ENCODE assay signal across 9 cellular contexts in the genomic region with DNA sequence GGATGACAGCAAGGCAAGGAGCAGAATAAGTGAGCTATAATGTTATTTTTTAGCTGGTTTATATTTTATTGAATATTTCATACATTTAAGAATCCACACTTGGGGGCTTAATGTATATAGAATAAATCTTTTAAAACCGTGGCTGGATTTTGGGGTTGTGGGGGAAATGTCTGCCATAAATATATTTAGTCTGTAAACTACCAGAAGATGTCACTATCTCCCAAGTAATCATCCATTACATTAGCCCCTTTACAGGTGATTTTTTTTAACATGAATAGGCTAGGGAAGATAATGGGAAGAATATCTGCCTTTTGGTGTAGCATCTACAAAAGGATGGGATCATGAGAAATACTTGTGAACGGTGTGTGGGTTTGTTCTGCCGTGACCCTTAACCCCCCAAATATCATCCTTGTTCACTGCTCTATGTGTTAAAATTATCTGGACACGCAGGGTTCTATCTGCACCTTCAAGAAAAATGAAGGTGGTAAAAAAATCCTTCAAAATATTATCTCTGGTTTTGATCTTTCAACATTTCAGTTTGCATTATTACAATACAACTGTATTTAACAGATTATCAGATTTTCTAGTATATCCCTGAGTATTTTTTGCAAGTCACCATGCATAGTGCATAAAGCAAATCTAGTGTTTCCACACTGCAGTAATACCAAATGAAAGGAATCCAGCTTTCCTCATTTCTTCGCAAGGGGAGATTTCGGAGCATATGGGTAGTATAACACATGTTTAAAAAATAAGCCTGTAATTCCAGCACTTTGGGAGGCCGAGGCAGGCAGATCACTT. TPM values are rescaled to one million over a fixed set of nuclear protein-coding genes. Genes with fewer than 3 reads are reported as not detected.
A peak's percentile ranks its signal among the peaks of the same experiment; 100 is the strongest.
DNase-seq lines count a peak whose midpoint lies in the region; ATAC-seq and TF ChIP-seq lines count a peak whose summit lies in the region.
"Had no signal": no experiment of that assay in that cellular context is flagged by ENCODE, and none has a peak within 500 bp of the region (broad histone marks: within the 10 kb centered on the region; RNA-seq: fewer than 3 reads in every experiment).

No MANE protein-coding gene starts in this region.

- no peaks in the 10 kb centered on the region for H3K36me3 ChIP-seq in Karpas-422 (ENCODE audit: insufficient read depth, low read length)

- 0 out of 2 replicates have a peak, but pooled peaks cover 4% of the 10 kb centered on the region for H4K20me1 ChIP-seq in Karpas-422 (ENCODE audit: insufficient read depth, low read depth, low read length)

- H3K4me1 ChIP-seq in Karpas-422 (ENCODE audit: low read length), result no peaks in the 10 kb centered on the region

- no peak overlapping the region for H3K4me2 ChIP-seq in Karpas-422 (ENCODE audit: low read depth, low read length, poor library complexity, severe bottlenecking)

- H2AFZ ChIP-seq in Karpas-422 (ENCODE audit: low read length), result no peak overlapping the region

- no peak overlapping the region for H3K27ac ChIP-seq in Karpas-422 (ENCODE audit: low read length)

- ATAC-seq in HG02610 (IDR thresholded peaks at IDR 0.05; ENCODE audit: unreplicated experiment), result no peak

- no peaks in the 10 kb centered on the region for H3K9me2 ChIP-seq in Karpas-422 (replicated peaks; ENCODE audit: insufficient read depth, low read length)

- intact Hi-C loops in cardiac septum (cut with DNase I), result loop anchor here (5.0 kb wide), 2 partner anchors 203 to 393 kb away; no protein-coding TSS in a partner anchor

- H3K9me3 ChIP-seq in Karpas-422 (ENCODE audit: low read length), result no peaks in the 10 kb centered on the region

- DNase-seq in D341Med (ENCODE audit: low spot score), result peak; percentile 45
- DNase-seq in Karpas-422, result peak; percentile 67
- DNase-seq in SW480 (ENCODE audit: low spot score), result peak; percentile 52
- peak; percentile 43 for DNase-seq in kidney glomerular epithelial cell (lab: John Stamatoyannopoulos, UW)
- DNase-seq in T1000 (lab: John Stamatoyannopoulos, UW), result no peak
- no peak for DNase-seq in GM20000 (ENCODE audit: low spot score)
- no peak for DNase-seq in cardiac septum (ENCODE audit: low spot score)

- no peaks in the 10 kb centered on the region for H3K79me2 ChIP-seq in Karpas-422 (ENCODE audit: low read length)

- no peaks in the 10 kb centered on the region for H3K27me3 ChIP-seq in Karpas-422 (ENCODE audit: low read length)

- no peak overlapping the region for H3K9ac ChIP-seq in Karpas-422 (ENCODE audit: low read length)

- no peak overlapping the region for H3K4me3 ChIP-seq in Karpas-422 (ENCODE audit: low read length)

- TF ChIP-seq CTCF in GM20000 (IDR thresholded peaks at IDR 0.05; ENCODE audit: extremely low read depth, missing control alignments), result no peak

RNA-seq across cellular contexts. Expression of a gene that starts 8.0 kb away (rescaled TPM):
- total RNA-seq in Karpas-422 (2014; rRNA removed; shearing (Covaris generic); ENCODE audit: low replicate concordance), result 0.15 TPM in 1 of 2 replicates, not detected in the other
- not detected for total RNA-seq in cardiac septum
- total RNA-seq: glomerular endothelial cell had no signal

Comparison
In these comparisons a context has a peak if more than half of its experiments do, and no peak if none do; other contexts are left out.
1. DNase-seq: peak in D341Med (single experiment), Karpas-422 (single experiment), SW480 (single experiment) and kidney glomerular epithelial cell (single experiment); none in T1000 (single experiment), GM20000 (single experiment) and cardiac septum (single experiment).